In the genomic region with DNA sequence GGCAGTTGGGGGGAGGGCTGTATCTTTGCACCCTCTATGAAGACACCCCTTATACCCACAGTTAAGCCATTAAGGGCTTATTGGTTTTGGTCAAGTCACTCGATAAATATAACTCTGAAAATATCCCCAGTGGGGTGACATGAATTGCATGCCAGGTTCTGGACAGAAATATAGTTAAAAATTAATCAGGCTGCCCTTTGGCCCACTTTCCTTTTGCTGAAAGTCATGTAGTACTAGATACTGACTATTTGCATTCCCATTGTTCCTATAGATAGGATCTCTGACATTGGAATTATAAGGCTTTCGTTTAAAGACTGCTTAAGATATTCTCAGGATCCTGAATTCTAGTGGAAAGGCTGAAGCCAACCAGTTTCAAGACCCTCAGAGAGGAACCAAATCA, we compare ENCODE assay signal across 20 cellular contexts.
"Had no signal": no experiment of that assay in that cellular context is flagged by ENCODE, and none has a peak within 500 bp of the region (broad histone marks: within the 10 kb centered on the region; RNA-seq: fewer than 3 reads in every experiment).

No MANE protein-coding gene starts in this region.

- H3K9me3 Mint-ChIP-seq: activated B cell treated with CpG ODN at 0.5 μM for 24 hours; activated CD4-positive, alpha-beta memory T cell treated with anti-CD3 and anti-CD28 coated beads, Interleukin-2, amount 10 ng/mL, durations not matched to agents 7 days and 5 days; activated naive CD4-positive, alpha-beta T cell treated with anti-CD3 and anti-CD28 coated beads for 36 hours; activated T-helper 2 cell treated with anti-CD3 and anti-CD28 coated beads, Interferon-gamma antibody, Interleukin-2, Interleukin-4, amounts not matched to agents 10 μg/mL and 5 μg/mL and 100 μg/mL, durations not matched to agents 14 hours and 24 hours and 36 hours; natural killer cell treated with Interleukin-12 subunit alpha and Interleukin-12 subunit beta and Interleukin-15 and Interleukin-18, amount 100 ng/mL, for 72 hours had no signal

- ATAC-seq: activated CD8-positive, alpha-beta memory T cell treated with anti-CD3 and anti-CD28 coated beads, Interleukin-2, amount 10 ng/mL, durations not matched to agents 7 days and 5 days; natural killer cell treated with Interleukin-12 subunit alpha and Interleukin-12 subunit beta and Interleukin-15 and Interleukin-18, amount 100 ng/mL, for 72 hours had no signal

- H3K4me1 ChIP-seq: tibial nerve, uterus had no signal

- H3K27ac Mint-ChIP-seq: activated B cell treated with CpG ODN at 0.5 μM for 24 hours; activated CD4-positive, alpha-beta memory T cell treated with anti-CD3 and anti-CD28 coated beads, Interleukin-2, amount 10 ng/mL, durations not matched to agents 7 days and 5 days; activated CD8-positive, alpha-beta memory T cell treated with anti-CD3 and anti-CD28 coated beads, Interleukin-2, amount 10 ng/mL, durations not matched to agents 7 days and 5 days; activated naive CD4-positive, alpha-beta T cell treated with anti-CD3 and anti-CD28 coated beads for 36 hours; activated T-helper 2 cell treated with anti-CD3 and anti-CD28 coated beads, Interferon-gamma antibody, Interleukin-2, Interleukin-4, amounts not matched to agents 10 μg/mL and 5 μg/mL and 100 μg/mL, durations not matched to agents 14 hours and 24 hours and 36 hours; brain; natural killer cell treated with Interleukin-12 subunit alpha and Interleukin-12 subunit beta and Interleukin-15 and Interleukin-18, amount 100 ng/mL, for 72 hours had no signal

- H3K4me3 Mint-ChIP-seq: activated B cell treated with CpG ODN at 0.5 μM for 24 hours; activated CD4-positive, alpha-beta memory T cell treated with anti-CD3 and anti-CD28 coated beads, Interleukin-2, amount 10 ng/mL, durations not matched to agents 7 days and 5 days; activated CD8-positive, alpha-beta memory T cell treated with anti-CD3 and anti-CD28 coated beads, Interleukin-2, amount 10 ng/mL, durations not matched to agents 7 days and 5 days; activated naive CD4-positive, alpha-beta T cell treated with anti-CD3 and anti-CD28 coated beads for 36 hours; brain; natural killer cell treated with Interleukin-12 subunit alpha and Interleukin-12 subunit beta and Interleukin-15 and Interleukin-18, amount 100 ng/mL, for 72 hours had no signal

- FAIRE-seq: colon had no signal

- H3K27ac ChIP-seq: neutrophil, tibial nerve, uterus had no signal

- H3K27me3 Mint-ChIP-seq: activated B cell treated with CpG ODN at 0.5 μM for 24 hours; activated CD4-positive, alpha-beta memory T cell treated with anti-CD3 and anti-CD28 coated beads, Interleukin-2, amount 10 ng/mL, durations not matched to agents 7 days and 5 days; activated CD8-positive, alpha-beta memory T cell treated with anti-CD3 and anti-CD28 coated beads, Interleukin-2, amount 10 ng/mL, durations not matched to agents 7 days and 5 days; natural killer cell treated with Interleukin-12 subunit alpha and Interleukin-12 subunit beta and Interleukin-15 and Interleukin-18, amount 100 ng/mL, for 72 hours had no signal

- H3K27me3 ChIP-seq: neutrophil, tibial nerve, uterus had no signal

- H3K4me1 Mint-ChIP-seq: activated B cell treated with CpG ODN at 0.5 μM for 24 hours; activated CD4-positive, alpha-beta memory T cell treated with anti-CD3 and anti-CD28 coated beads, Interleukin-2, amount 10 ng/mL, durations not matched to agents 7 days and 5 days; activated CD8-positive, alpha-beta memory T cell treated with anti-CD3 and anti-CD28 coated beads, Interleukin-2, amount 10 ng/mL, durations not matched to agents 7 days and 5 days; brain had no signal

- DNase-seq: activated B cell treated with CpG ODN at 0.5 μM for 24 hours; activated CD4-positive, alpha-beta memory T cell treated with anti-CD3 and anti-CD28 coated beads, Interleukin-2, amount 10 ng/mL, durations not matched to agents 7 days and 5 days; activated CD4-positive, alpha-beta T cell treated with anti-CD3 and anti-CD28 coated beads for 48 hours; activated CD8-positive, alpha-beta memory T cell treated with anti-CD3 and anti-CD28 coated beads, Interleukin-2, amount 10 ng/mL, durations not matched to agents 7 days and 5 days; activated naive CD4-positive, alpha-beta T cell treated with anti-CD3 and anti-CD28 coated beads for 36 hours; central memory CD4-positive, alpha-beta T cell; foreskin melanocyte; retina; stimulated activated CD4-positive, alpha-beta T cell treated with anti-CD3 and anti-CD28 coated beads, Interleukin-2, amount 100 ng/mL, for 24 hours; stimulated activated naive CD4-positive, alpha-beta T cell treated with Interleukin-2 at 50 U/mL for 16 hours; substantia nigra; T-helper 1 cell; T-helper 9 cell; uterus had no signal

- H3K9me3 ChIP-seq: neutrophil, tibial nerve, uterus had no signal

- H3K36me3 ChIP-seq: neutrophil, tibial nerve, uterus had no signal

- H3K36me3 Mint-ChIP-seq: activated CD8-positive, alpha-beta memory T cell treated with anti-CD3 and anti-CD28 coated beads, Interleukin-2, amount 10 ng/mL, durations not matched to agents 7 days and 5 days; natural killer cell treated with Interleukin-12 subunit alpha and Interleukin-12 subunit beta and Interleukin-15 and Interleukin-18, amount 100 ng/mL, for 72 hours had no signal

- H3K4me3 ChIP-seq: tibial nerve, uterus had no signal
